24 cellular contexts compared by ENCODE assay signal in genomic region chr14:75736845-75737485, GRCh38.
"Had no signal": no experiment of that assay in that cellular context is flagged by ENCODE, and none has a peak within 500 bp of the region (broad histone marks: within the 10 kb centered on the region; RNA-seq: fewer than 3 reads in every experiment).

No MANE protein-coding gene starts in this region.

- H3K27me3 ChIP-seq: foreskin keratinocyte, right atrium auricular region, spleen, testis, uterus had no signal

- ATAC-seq: activated CD8-positive, alpha-beta T cell treated with anti-CD3 and anti-CD28 coated beads, Interleukin-2, amount 10 ng/mL, durations not matched to agents 7 days and 5 days; foreskin keratinocyte; left ventricle myocardium superior; natural killer cell; psoas muscle had no signal

- H3K36me3 ChIP-seq: uterus had no signal

- H3K27ac ChIP-seq: coronary artery, foreskin keratinocyte, psoas muscle, right atrium auricular region, spleen, testis, uterus, WERI-Rb-1 had no signal

- H3K27me3 Mint-ChIP-seq: activated naive CD4-positive, alpha-beta T cell treated with anti-CD3 and anti-CD28 coated beads, Interleukin-2, amount 50 U/mL, for 24 hours; central memory CD8-positive, alpha-beta T cell had no signal

- H3K4me3 Mint-ChIP-seq: activated CD8-positive, alpha-beta T cell treated with anti-CD3 and anti-CD28 coated beads, Interleukin-2, amount 10 ng/mL, durations not matched to agents 7 days and 5 days; activated naive CD4-positive, alpha-beta T cell treated with anti-CD3 and anti-CD28 coated beads, Interleukin-2, amount 50 U/mL, for 24 hours; central memory CD8-positive, alpha-beta T cell; endodermal cell; natural killer cell had no signal

- DNase-seq: activated CD4-positive, alpha-beta T cell treated with anti-CD3 and anti-CD28 coated beads for 1 hour; activated CD4-positive, alpha-beta T cell treated with anti-CD3 and anti-CD28 coated beads, Interleukin-2, amount 50 U/mL, for 1 hour; activated CD8-positive, alpha-beta T cell treated with anti-CD3 and anti-CD28 coated beads, Interleukin-2, amount 10 ng/mL, durations not matched to agents 7 days and 5 days; activated gamma-delta T cell treated with Interleukin-2 at 50 U/mL for 16 hours; activated T-cell treated with anti-CD3 and anti-CD28 coated beads, Interleukin-2, amount 50 U/mL, for 1 hour; anterior cingulate cortex; endodermal cell; foreskin keratinocyte; left ventricle myocardium superior; mammary epithelial cell; midbrain; natural killer cell; psoas muscle; spleen; stimulated activated CD4-positive, alpha-beta T cell treated with anti-CD3 and anti-CD28 coated beads, Interleukin-4, amount 100 ng/mL, for 1 hour; stimulated activated naive CD4-positive, alpha-beta T cell; testis; trophoblast cell; uterus; WERI-Rb-1 had no signal

- H3K4me3 ChIP-seq: coronary artery, psoas muscle, right atrium auricular region, spleen, testis, uterus had no signal

- H3K4me1 ChIP-seq: foreskin keratinocyte, psoas muscle, right atrium auricular region, spleen, testis, uterus had no signal

- H3K4me1 Mint-ChIP-seq: activated naive CD4-positive, alpha-beta T cell treated with anti-CD3 and anti-CD28 coated beads, Interleukin-2, amount 50 U/mL, for 24 hours; central memory CD8-positive, alpha-beta T cell; endodermal cell; natural killer cell had no signal

- H3K9me3 ChIP-seq: psoas muscle, right atrium auricular region, spleen, testis, uterus had no signal

- H3K27ac Mint-ChIP-seq: activated CD8-positive, alpha-beta T cell treated with anti-CD3 and anti-CD28 coated beads, Interleukin-2, amount 10 ng/mL, durations not matched to agents 7 days and 5 days; activated naive CD4-positive, alpha-beta T cell treated with anti-CD3 and anti-CD28 coated beads, Interleukin-2, amount 50 U/mL, for 24 hours; endodermal cell; natural killer cell had no signal

- H3K9me3 Mint-ChIP-seq: activated naive CD4-positive, alpha-beta T cell treated with anti-CD3 and anti-CD28 coated beads, Interleukin-2, amount 50 U/mL, for 24 hours; central memory CD8-positive, alpha-beta T cell; endodermal cell; natural killer cell had no signal
